In the genomic region with DNA sequence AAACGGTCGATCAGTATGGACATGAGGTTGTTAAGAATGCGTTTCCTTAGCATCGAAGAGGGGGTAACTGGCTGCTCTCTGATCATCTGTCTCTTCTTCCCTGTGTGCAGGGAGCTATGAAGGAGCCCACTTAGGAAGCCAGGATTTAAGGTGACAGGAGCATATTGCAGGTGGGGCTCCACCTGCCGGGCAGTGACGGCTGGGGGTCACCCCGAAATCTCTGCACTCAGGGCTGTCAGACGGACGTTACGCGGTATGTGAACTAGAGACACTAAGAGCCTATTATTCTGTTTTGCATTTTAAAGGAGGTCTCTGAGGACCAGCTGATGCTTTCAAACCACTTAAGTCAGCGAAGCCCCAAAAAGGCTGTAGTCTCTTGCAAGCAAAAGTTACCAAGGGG, we compare ENCODE assay signal across 12 cellular contexts.
A peak's percentile ranks its signal among the peaks of the same experiment; 100 is the strongest.
DNase-seq lines count a peak whose midpoint lies in the region; ATAC-seq and TF ChIP-seq lines count a peak whose summit lies in the region.
"Had no signal": no experiment of that assay in that cellular context is flagged by ENCODE, and none has a peak within 500 bp of the region (broad histone marks: within the 10 kb centered on the region; RNA-seq: fewer than 3 reads in every experiment).

No MANE protein-coding gene starts in this region.

- H3K27me3 Mint-ChIP-seq in activated CD4-positive, alpha-beta memory T cell treated with anti-CD3 and anti-CD28 coated beads for 36 hours = no peaks in the 10 kb centered on the region
- no peaks in the 10 kb centered on the region for H3K27me3 Mint-ChIP-seq in naive thymus-derived CD4-positive, alpha-beta T cell

- no peaks in the 10 kb centered on the region for H3K9me3 Mint-ChIP-seq in activated CD4-positive, alpha-beta memory T cell treated with anti-CD3 and anti-CD28 coated beads for 36 hours
- no peaks in the 10 kb centered on the region for H3K9me3 Mint-ChIP-seq in naive thymus-derived CD4-positive, alpha-beta T cell

- H3K4me1 ChIP-seq in naive thymus-derived CD4-positive, alpha-beta T cell (ENCODE audit: control insufficient read depth in 2 of 2, insufficient read depth in 2 of 2, low read length in 2 of 2) = peaks cover 31 to 55% of the 10 kb centered on the region in 2 donors
- H3K4me1 ChIP-seq: colonic mucosa had no signal

- TF ChIP-seq CTCF in GM12873 (IDR thresholded peaks at IDR 0.05; ENCODE audit: insufficient read depth, low read depth, low read length, missing control alignments) = peak; percentile 45

- peaks cover 32% of the 10 kb centered on the region for H3K36me3 Mint-ChIP-seq in activated CD4-positive, alpha-beta memory T cell treated with anti-CD3 and anti-CD28 coated beads for 36 hours
- H3K36me3 Mint-ChIP-seq in naive thymus-derived CD4-positive, alpha-beta T cell = peaks cover 0 to 22% (median 12%) of the 10 kb centered on the region in 5 donors

- POLR2A ChIA-PET in activated CD4-positive, alpha-beta memory T cell treated with anti-CD3 and anti-CD28 coated beads for 36 hours (lab: Charles Lee) = no interaction called here
- POLR2A ChIA-PET in naive thymus-derived CD4-positive, alpha-beta T cell (lab: Charles Lee) = interaction anchor here (1.3 kb wide), 1 partner anchor 65 kb away, joined by 7 read pairs; the partner anchor contains the start of gene CARD11

- CTCF ChIA-PET in activated CD4-positive, alpha-beta memory T cell treated with anti-CD3 and anti-CD28 coated beads for 36 hours (lab: Charles Lee) = interaction anchor here (1.3 kb wide), 1 partner anchor 92 kb away, joined by 3 read pairs; no protein-coding TSS in a partner anchor
- CTCF ChIA-PET in naive thymus-derived CD4-positive, alpha-beta T cell (lab: Charles Lee) = no interaction called here

- in situ Hi-C loops in G401 (cut with HindIII; ENCODE audit: low sequenced_read_pairs) = no loop called here

- no peaks in the 10 kb centered on the region for H3K27me3 ChIP-seq in naive thymus-derived CD4-positive, alpha-beta T cell (ENCODE audit: control insufficient read depth in 2 of 2, insufficient read depth in 2 of 2, low read length in 2 of 2)
- H3K27me3 ChIP-seq: colonic mucosa, ovary had no signal

- peak overlapping the region; percentile 91 for H3K27ac Mint-ChIP-seq in activated CD4-positive, alpha-beta memory T cell treated with anti-CD3 and anti-CD28 coated beads for 36 hours
- H3K27ac Mint-ChIP-seq in naive thymus-derived CD4-positive, alpha-beta T cell = peak overlapping the region; percentile 80 to 96 (median 91)

- peaks cover 0 to 19% (median 3%) of the 10 kb centered on the region in 3 experiments for H3K36me3 ChIP-seq in naive thymus-derived CD4-positive, alpha-beta T cell (ENCODE audit: control insufficient read depth in 2 of 3, insufficient read depth in 3 of 3, low read length in 3 of 3)
- H3K36me3 ChIP-seq: colonic mucosa, ovary had no signal

- H3K9me3 ChIP-seq in naive thymus-derived CD4-positive, alpha-beta T cell (ENCODE audit: control insufficient read depth in 2 of 3, low read length in 3 of 3) = no peaks in the 10 kb centered on the region
- H3K9me3 ChIP-seq: colonic mucosa, ovary had no signal

- peak overlapping the region; percentile 65 for H3K27ac ChIP-seq in naive thymus-derived CD4-positive, alpha-beta T cell (ENCODE audit: low read depth, low read length)
- H3K27ac ChIP-seq: colonic mucosa, ovary, PC-9 had no signal

- H3K4me3 Mint-ChIP-seq in activated CD4-positive, alpha-beta memory T cell treated with anti-CD3 and anti-CD28 coated beads for 36 hours = peak overlapping the region; percentile 63
- H3K4me3 Mint-ChIP-seq in naive thymus-derived CD4-positive, alpha-beta T cell = peak overlapping the region; percentile 82 to 93 (median 87)

- intact Hi-C loops in activated CD4-positive, alpha-beta memory T cell treated with anti-CD3 and anti-CD28 coated beads for 36 hours (cut with micrococcal nuclease) = loop anchor here (2.0 to 10.0 kb wide), 2 partner anchors 64 to 176 kb away; partner anchors contain the start of gene CARD11
- intact Hi-C loops in naive thymus-derived CD4-positive, alpha-beta T cell (cut with micrococcal nuclease) = loop anchor here (2.0 to 5.0 kb wide), 4 partner anchors 22 to 77 kb away; partner anchors contain the start of gene CARD11 (in 2 of the 2)

- DNase-seq in activated CD4-positive, alpha-beta memory T cell treated with anti-CD3 and anti-CD28 coated beads for 36 hours = no peak
- no peak for DNase-seq in naive thymus-derived CD4-positive, alpha-beta T cell
- no peak for DNase-seq in G401 (ENCODE audit: low spot score)
- DNase-seq in superior temporal gyrus (ENCODE audit: extremely low spot score) = no peak
- DNase-seq: Kasumi-1, ovary, PC-9 had no signal

- ATAC-seq in GM21526 (IDR thresholded peaks at IDR 0.05; ENCODE audit: low FRiP score, unreplicated experiment) (peak; percentile 34), GM21528 (IDR thresholded peaks at IDR 0.05; ENCODE audit: low FRiP score, unreplicated experiment) (no peak), HG03378 (IDR thresholded peaks at IDR 0.05; ENCODE audit: unreplicated experiment) (no peak)
- ATAC-seq in naive thymus-derived CD4-positive, alpha-beta T cell = no peak

- H3K4me1 Mint-ChIP-seq in activated CD4-positive, alpha-beta memory T cell treated with anti-CD3 and anti-CD28 coated beads for 36 hours (ENCODE audit: low read depth) = peaks cover 74% of the 10 kb centered on the region
- peaks cover 62 to 83% (median 73%) of the 10 kb centered on the region in 7 donors for H3K4me1 Mint-ChIP-seq in naive thymus-derived CD4-positive, alpha-beta T cell

- peak overlapping the region; percentile 45 for H3K4me3 ChIP-seq in naive thymus-derived CD4-positive, alpha-beta T cell (ENCODE audit: low read length)
- H3K4me3 ChIP-seq: colonic mucosa, ovary, PC-9 had no signal
